ENCODE assay signal across 20 cellular contexts in the genomic region with DNA sequence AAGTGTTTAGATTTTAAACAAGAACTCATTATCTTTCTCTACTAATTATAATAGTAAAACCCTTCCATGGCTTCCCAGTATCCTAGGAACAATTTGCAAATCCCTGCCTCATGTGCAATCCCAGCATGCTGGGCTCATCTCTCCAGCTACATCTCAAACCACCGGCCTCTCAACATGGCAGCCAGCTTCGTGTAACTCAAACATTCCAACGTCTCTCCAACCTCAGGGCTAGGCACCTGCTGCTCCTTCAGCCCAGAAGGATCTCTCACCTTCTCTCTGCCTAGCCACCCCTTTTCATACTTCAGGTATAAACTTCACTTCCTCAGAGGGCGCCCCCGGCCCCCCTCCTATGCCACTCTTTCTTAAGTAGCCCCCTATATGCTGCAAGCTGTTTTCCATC. TPM values are rescaled to one million over a fixed set of nuclear protein-coding genes. Genes with fewer than 3 reads are reported as not detected.
DNase-seq lines count a peak whose midpoint lies in the region; ATAC-seq, FAIRE-seq and TF ChIP-seq lines count a peak whose summit lies in the region.
"Had no signal": no experiment of that assay in that cellular context is flagged by ENCODE, and none has a peak within 500 bp of the region (broad histone marks: within the 10 kb centered on the region; RNA-seq: fewer than 3 reads in every experiment).

No MANE protein-coding gene starts in this region.

- no peaks in the 10 kb centered on the region for H3K9me3 ChIP-seq in GM12878 (replicated peaks; ENCODE audit: control insufficient read depth, insufficient read depth, low read length)
- H3K9me3 ChIP-seq: BE2C had no signal

- peaks cover 19% of the 10 kb centered on the region for H3K4me1 ChIP-seq in GM12878 (ENCODE audit: control insufficient read depth, insufficient read depth, low read length)
- H3K4me1 ChIP-seq: BE2C had no signal

- H3K9me3 Mint-ChIP-seq in activated CD4-positive, alpha-beta T cell treated with anti-CD3 and anti-CD28 coated beads, Interleukin-2, amount 10 ng/mL, durations not matched to agents 24 days and 14 days, result no peaks in the 10 kb centered on the region
- H3K9me3 Mint-ChIP-seq in activated CD4-positive, alpha-beta T cell treated with anti-CD3 and anti-CD28 coated beads, Interleukin-2, amount 10 ng/mL, durations not matched to agents 7 days and 5 days, result no peaks in the 10 kb centered on the region
- no peaks in the 10 kb centered on the region for H3K9me3 Mint-ChIP-seq in naive thymus-derived CD8-positive, alpha-beta T cell
- H3K9me3 Mint-ChIP-seq: CD8-positive, alpha-beta memory T cell; IgD-negative memory B cell had no signal

- intact Hi-C loops in activated CD4-positive, alpha-beta T cell treated with anti-CD3 and anti-CD28 coated beads, Interleukin-2, amount 10 ng/mL, durations not matched to agents 24 days and 14 days (cut with micrococcal nuclease), result no loop called here
- intact Hi-C loops in GM12878 (cut with micrococcal nuclease; ENCODE audit: unreplicated experiment), result no loop called here

- 0 out of 2 replicates have a peak overlapping the region, but pooled peaks have one; percentile 5 for H3K4me2 ChIP-seq in GM12878 (ENCODE audit: control insufficient read depth, insufficient read depth)

- DNase-seq in activated CD4-positive, alpha-beta T cell treated with anti-CD3 and anti-CD28 coated beads, Interleukin-2, amount 10 ng/mL, durations not matched to agents 24 days and 14 days, result peak; percentile 43
- no peak for DNase-seq in activated CD4-positive, alpha-beta T cell treated with anti-CD3 and anti-CD28 coated beads, Interleukin-2, amount 10 ng/mL, durations not matched to agents 7 days and 5 days
- peak; percentile 22 for DNase-seq in H7
- DNase-seq in GM12878 (ENCODE audit: low read depth, low spot score), result no peak
- DNase-seq in naive thymus-derived CD8-positive, alpha-beta T cell, result no peak
- DNase-seq in cortex of kidney (lab: John Stamatoyannopoulos, UW), result no peak
- no peak for DNase-seq in AG20443 (ENCODE audit: low spot score)
- DNase-seq in C1 segment of cervical spinal cord (lab: John Stamatoyannopoulos, UW), result no peak
- DNase-seq: BE2C; CD8-positive, alpha-beta memory T cell; DMS 273 treated with DMSO at 0.1 percent for 48 hours; NCI-H1105 treated with DMSO at 0.1 percent for 48 hours; NCI-H1694 treated with DMSO at 0.1 percent for 48 hours; NCI-H2107; NCI-H2227 treated with DMSO at 0.1 percent for 48 hours had no signal

- no peaks in the 10 kb centered on the region for H3K27me3 Mint-ChIP-seq in activated CD4-positive, alpha-beta T cell treated with anti-CD3 and anti-CD28 coated beads, Interleukin-2, amount 10 ng/mL, durations not matched to agents 24 days and 14 days
- H3K27me3 Mint-ChIP-seq in activated CD4-positive, alpha-beta T cell treated with anti-CD3 and anti-CD28 coated beads, Interleukin-2, amount 10 ng/mL, durations not matched to agents 7 days and 5 days, result no peaks in the 10 kb centered on the region
- no peaks in the 10 kb centered on the region for H3K27me3 Mint-ChIP-seq in naive thymus-derived CD8-positive, alpha-beta T cell
- H3K27me3 Mint-ChIP-seq: CD8-positive, alpha-beta memory T cell; IgD-negative memory B cell had no signal

- H2AFZ ChIP-seq in GM12878 (ENCODE audit: control insufficient read depth, low read depth, low read length), result no peak overlapping the region

- SMC1A ChIA-PET in GM12878 (lab: Charles Lee; ENCODE audit: uncharacterized antibody, unreplicated experiment), result interaction anchor here (26.5 kb wide), 1 partner anchor 64 kb away, joined by 718 read pairs; no protein-coding TSS in a partner anchor

- H3K27me3 ChIP-seq in H7 (ENCODE audit: control insufficient read depth, insufficient read depth, low read length) (no peaks in the 10 kb centered on the region), GM12878 (replicated peaks in 1 of 2; ENCODE audit: control insufficient read depth in 2 of 2, insufficient read depth in 2 of 2, low read length in 1 of 2) (no peaks in the 10 kb centered on the region)
- H3K27me3 ChIP-seq: BE2C had no signal

- no peak for ATAC-seq in GM12878
- no peak for ATAC-seq in naive thymus-derived CD8-positive, alpha-beta T cell
- ATAC-seq: Panc1 had no signal

- H3K36me3 Mint-ChIP-seq in activated CD4-positive, alpha-beta T cell treated with anti-CD3 and anti-CD28 coated beads, Interleukin-2, amount 10 ng/mL, durations not matched to agents 24 days and 14 days (ENCODE audit: low read depth), result peaks cover 34% of the 10 kb centered on the region
- H3K36me3 Mint-ChIP-seq in activated CD4-positive, alpha-beta T cell treated with anti-CD3 and anti-CD28 coated beads, Interleukin-2, amount 10 ng/mL, durations not matched to agents 7 days and 5 days (ENCODE audit: low read depth), result peaks cover 26% of the 10 kb centered on the region
- H3K36me3 Mint-ChIP-seq in naive thymus-derived CD8-positive, alpha-beta T cell, result peaks cover 0 to 53% (median 3%) of the 10 kb centered on the region in 3 donors
- H3K36me3 Mint-ChIP-seq: IgD-negative memory B cell had no signal

- H3K4me3 ChIP-seq in H7 (ENCODE audit: insufficient read depth, low read depth, low read length) (no peak overlapping the region), GM12878 (0 out of 2 replicates have a peak overlapping the region, but pooled peaks have one; percentile 18)

- POLR2A ChIA-PET in activated CD4-positive, alpha-beta T cell treated with anti-CD3 and anti-CD28 coated beads, Interleukin-2, amount 10 ng/mL, durations not matched to agents 7 days and 5 days (lab: Charles Lee), result no interaction called here
- POLR2A ChIA-PET in GM12878 (lab: Charles Lee), result interaction anchor here (0.6 kb wide), 1 partner anchor 135 kb away, joined by 4 read pairs; no protein-coding TSS in a partner anchor
- POLR2A ChIA-PET in naive thymus-derived CD8-positive, alpha-beta T cell (lab: Charles Lee), result no interaction called here

- no peak overlapping the region for H3K27ac Mint-ChIP-seq in activated CD4-positive, alpha-beta T cell treated with anti-CD3 and anti-CD28 coated beads, Interleukin-2, amount 10 ng/mL, durations not matched to agents 24 days and 14 days
- H3K27ac Mint-ChIP-seq in activated CD4-positive, alpha-beta T cell treated with anti-CD3 and anti-CD28 coated beads, Interleukin-2, amount 10 ng/mL, durations not matched to agents 7 days and 5 days, result no peak overlapping the region
- peak overlapping the region in 2 of 10 donors; percentile 4 to 85 for H3K27ac Mint-ChIP-seq in naive thymus-derived CD8-positive, alpha-beta T cell

- RAD21 ChIA-PET in GM12878 (lab: Charles Lee; ENCODE audit: unreplicated experiment), result interaction anchor here (1.5 kb wide), 1 partner anchor 65 kb away, joined by 4 read pairs; no protein-coding TSS in a partner anchor

- no peak for TF ChIP-seq EP300 in GM12878 (IDR thresholded peaks at IDR 0.05; ENCODE audit: borderline replicate concordance in 1 of 2, control insufficient read depth in 1 of 2, low read depth in 2 of 2, low read length in 2 of 2)

- no peak for TF ChIP-seq POLR2A in GM12878 (IDR thresholded peaks at IDR 0.05; ENCODE audit: low read depth, low read length)

- CTCF ChIA-PET in activated CD4-positive, alpha-beta T cell treated with anti-CD3 and anti-CD28 coated beads, Interleukin-2, amount 10 ng/mL, durations not matched to agents 7 days and 5 days (lab: Charles Lee), result no interaction called here
- CTCF ChIA-PET in GM12878 (lab: Yijun Ruan, JAX), result interaction anchor here (1.2 to 1.7 kb wide), 2 partner anchors 8 to 12 kb away, joined by 4 read pairs; a partner anchor contains a TSS

- no TSS peak for BruUV-seq in GM12878 (replicated peaks; lab: Mats Ljungman, UMichigan)

- 98% methylated on average over 5 of the region's 5 CpGs for WGBS in GM12878 (ENCODE audit: insufficient coverage, insufficient replicate concordance, low lambda C conversion rate, missing lambda C conversion rate)

- H3K36me3 ChIP-seq in H7 (replicated peaks; ENCODE audit: control insufficient read depth, insufficient read depth, low read length), result peaks cover 10% of the 10 kb centered on the region
- peaks cover 0 to 19% of the 10 kb centered on the region in 2 experiments; a peak in 2 of 4 replicates for H3K36me3 ChIP-seq in GM12878 (ENCODE audit: control insufficient read depth in 2 of 2, insufficient read depth in 2 of 2, low read length in 1 of 2)

- in situ Hi-C loops in GM12878 (cut with MboI), result no loop called here

- no peak overlapping the region for H3K9ac ChIP-seq in GM12878 (ENCODE audit: control insufficient read depth, insufficient read depth, low read length)

- H4K20me1 ChIP-seq in GM12878 (ENCODE audit: control insufficient read depth, insufficient read depth), result no peaks in the 10 kb centered on the region; the same call in 1 of the 2 replicates

- FAIRE-seq in GM12878 (lab: Jason Lieb, UNC), result no peak
- FAIRE-seq: HTR-8/SVneo had no signal

- H3K4me3 Mint-ChIP-seq in activated CD4-positive, alpha-beta T cell treated with anti-CD3 and anti-CD28 coated beads, Interleukin-2, amount 10 ng/mL, durations not matched to agents 24 days and 14 days, result no peak overlapping the region
- no peak overlapping the region for H3K4me3 Mint-ChIP-seq in activated CD4-positive, alpha-beta T cell treated with anti-CD3 and anti-CD28 coated beads, Interleukin-2, amount 10 ng/mL, durations not matched to agents 7 days and 5 days
- H3K4me3 Mint-ChIP-seq in naive thymus-derived CD8-positive, alpha-beta T cell, result peak overlapping the region in 6 of 10 donors; percentile 20 to 67 (median 40)

- TF ChIP-seq CTCF in GM12878 (IDR thresholded peaks at IDR 0.05 in 2 of 3, conservative IDR thresholded peaks at IDR 0.05 in 1 of 3; ENCODE audit: control insufficient read depth in 2 of 3, extremely low read depth in 1 of 3, insufficient read depth in 1 of 3, low read depth in 3 of 3, low read length in 3 of 3), result no peak

- H3K27ac ChIP-seq in GM12878 (ENCODE audit: control insufficient read depth, insufficient read depth), result no peak overlapping the region
- H3K27ac ChIP-seq: 22Rv1, HL-60 had no signal

- peaks cover 94% of the 10 kb centered on the region for H3K79me2 ChIP-seq in GM12878 (ENCODE audit: control insufficient read depth, insufficient read depth, low read length)

- H3K4me1 Mint-ChIP-seq in activated CD4-positive, alpha-beta T cell treated with anti-CD3 and anti-CD28 coated beads, Interleukin-2, amount 10 ng/mL, durations not matched to agents 24 days and 14 days, result peaks cover 54% of the 10 kb centered on the region
- peaks cover 70% of the 10 kb centered on the region for H3K4me1 Mint-ChIP-seq in activated CD4-positive, alpha-beta T cell treated with anti-CD3 and anti-CD28 coated beads, Interleukin-2, amount 10 ng/mL, durations not matched to agents 7 days and 5 days
- peaks cover 32 to 88% (median 78%) of the 10 kb centered on the region in 4 donors for H3K4me1 Mint-ChIP-seq in naive thymus-derived CD8-positive, alpha-beta T cell

- no peak for TF ChIP-seq RAD21 in GM12878 (IDR thresholded peaks at IDR 0.05; ENCODE audit: insufficient read depth, low read depth, low read length)

RNA-seq across cellular contexts. Expression of a gene that starts 7.2 kb away (rescaled TPM):
- total RNA-seq in activated CD4-positive, alpha-beta T cell treated with anti-CD3 and anti-CD28 coated beads, Interleukin-2, amount 10 ng/mL, durations not matched to agents 24 days and 14 days, result 89.1 and 90.5 TPM in 2 replicates
- total RNA-seq in activated CD4-positive, alpha-beta T cell treated with anti-CD3 and anti-CD28 coated beads, Interleukin-2, amount 10 ng/mL, durations not matched to agents 7 days and 5 days, result 10 to 100 TPM; 63.0 to 72.6 TPM
- 89.7 and 124 TPM in 2 replicates for total RNA-seq in H7 (2014; rRNA removed; shearing (Covaris generic))
- 313 and 332 TPM in 2 replicates for total RNA-seq in GM12878 (2013; cell fraction: nucleolus; rRNA removed)
- total RNA-seq in GM12878 (2014; rRNA removed) (157 and 179 TPM in 2 replicates), GM12878 (2014; rRNA removed; fragmentation: Illumina TruSeq; extraction: Trizol) (80.8 and 82.6 TPM in 2 replicates), GM12878 (2021) (70.2 and 70.8 TPM in 2 replicates)
- 47.8 TPM for polyA plus RNA-seq in GM12878 (2011; ENCODE audit: low read depth)
- polyA plus RNA-seq in GM12878 (2011; rRNA removed) (49.7 and 53.7 TPM in 2 replicates), GM12878 (2014; fragmentation: Illumina TruSeq; extraction: Trizol) (49.3 and 52.8 TPM in 2 replicates), GM12878 (2014; fragmentation: Nextera tagmentation; extraction: Ambion mirVana) (10 to 100 TPM in 1 of 2 experiments, 1 to 10 TPM in 1; 8.8 to 16.1 TPM), GM12878 (2014; rRNA removed) (59.5 and 83.2 TPM in 2 replicates), GM12878 (2016; fragmentation: Nextera tagmentation; extraction: Ambion mirVana) (10 to 100 TPM; 51.1 to 56.2 TPM)
- 34.6 and 39.2 TPM in 2 replicates for polyA plus RNA-seq in GM12878 (2011; cell fraction: cytosol; rRNA removed)
- polyA plus RNA-seq in GM12878 (2011; cell fraction: nucleus; rRNA removed), result 112 and 140 TPM in 2 replicates
- polyA plus RNA-seq in GM12878 (2012), result 51.0 and 51.2 TPM in 2 replicates
- 82.6 and 88.4 TPM in 2 replicates for polyA minus RNA-seq in GM12878 (2011; rRNA and poly(A)+ RNA removed)
- polyA minus RNA-seq in GM12878 (2011; cell fraction: cytosol; rRNA and poly(A)+ RNA removed), result 23.0 and 24.8 TPM in 2 replicates
- 166 and 282 TPM in 2 replicates for polyA minus RNA-seq in GM12878 (2011; cell fraction: nucleus; rRNA and poly(A)+ RNA removed)
- total RNA-seq in naive thymus-derived CD8-positive, alpha-beta T cell, result 10 to 100 TPM; 93.4 to 95.7 TPM
- 10 to 100 TPM; 33.3 to 36.6 (median 36.1) TPM for polyA plus RNA-seq in naive thymus-derived CD8-positive, alpha-beta T cell

RNA-seq across cellular contexts. Expression of a gene that starts 8.6 kb away (rescaled TPM):
- 61.5 and 66.1 TPM in 2 replicates for total RNA-seq in activated CD4-positive, alpha-beta T cell treated with anti-CD3 and anti-CD28 coated beads, Interleukin-2, amount 10 ng/mL, durations not matched to agents 24 days and 14 days
- total RNA-seq in activated CD4-positive, alpha-beta T cell treated with anti-CD3 and anti-CD28 coated beads, Interleukin-2, amount 10 ng/mL, durations not matched to agents 7 days and 5 days, result 10 to 100 TPM; 60.8 to 66.0 TPM
- total RNA-seq in H7 (2014; rRNA removed; shearing (Covaris generic)), result 89.3 and 97.3 TPM in 2 replicates
- total RNA-seq in GM12878 (2013; cell fraction: nucleolus; rRNA removed), result 104 and 106 TPM in 2 replicates
- total RNA-seq in GM12878 (2014; rRNA removed) (177 and 189 TPM in 2 replicates), GM12878 (2014; rRNA removed; fragmentation: Illumina TruSeq; extraction: Trizol) (109 and 113 TPM in 2 replicates), GM12878 (2021) (102 and 108 TPM in 2 replicates)
- 160 TPM for polyA plus RNA-seq in GM12878 (2011; ENCODE audit: low read depth)
- polyA plus RNA-seq in GM12878 (2011; rRNA removed) (247 and 284 TPM in 2 replicates), GM12878 (2014; fragmentation: Illumina TruSeq; extraction: Trizol) (122 and 127 TPM in 2 replicates), GM12878 (2014; fragmentation: Nextera tagmentation; extraction: Ambion mirVana) (10 to 100 TPM; 32.8 to 66.1 TPM), GM12878 (2014; rRNA removed) (132 and 135 TPM in 2 replicates), GM12878 (2016; fragmentation: Nextera tagmentation; extraction: Ambion mirVana) (100 to 1,000 TPM; 248 to 260 TPM)
- 166 and 191 TPM in 2 replicates for polyA plus RNA-seq in GM12878 (2011; cell fraction: cytosol; rRNA removed)
- 213 and 333 TPM in 2 replicates for polyA plus RNA-seq in GM12878 (2011; cell fraction: nucleus; rRNA removed)
- polyA plus RNA-seq in GM12878 (2012), result 148 and 150 TPM in 2 replicates
- 128 and 131 TPM in 2 replicates for polyA minus RNA-seq in GM12878 (2011; rRNA and poly(A)+ RNA removed)
- 38.4 and 44.5 TPM in 2 replicates for polyA minus RNA-seq in GM12878 (2011; cell fraction: cytosol; rRNA and poly(A)+ RNA removed)
- polyA minus RNA-seq in GM12878 (2011; cell fraction: nucleus; rRNA and poly(A)+ RNA removed), result 87.0 and 88.1 TPM in 2 replicates
- total RNA-seq in naive thymus-derived CD8-positive, alpha-beta T cell, result 100 to 1,000 TPM; 176 to 184 TPM
- 100 to 1,000 TPM; 287 to 373 (median 324) TPM for polyA plus RNA-seq in naive thymus-derived CD8-positive, alpha-beta T cell

RNA-seq across cellular contexts. Expression of a gene that starts 38.7 kb away (rescaled TPM):
- total RNA-seq in activated CD4-positive, alpha-beta T cell treated with anti-CD3 and anti-CD28 coated beads, Interleukin-2, amount 10 ng/mL, durations not matched to agents 24 days and 14 days, result 5.9 and 6.6 TPM in 2 replicates
- 1 to 10 TPM; 5.6 to 6.8 TPM for total RNA-seq in activated CD4-positive, alpha-beta T cell treated with anti-CD3 and anti-CD28 coated beads, Interleukin-2, amount 10 ng/mL, durations not matched to agents 7 days and 5 days
- total RNA-seq in H7 (2014; rRNA removed; shearing (Covaris generic)), result 4.4 and 5.7 TPM in 2 replicates
- total RNA-seq in GM12878 (2013; cell fraction: nucleolus; rRNA removed), result 11.8 and 14.2 TPM in 2 replicates
- total RNA-seq in GM12878 (2014; rRNA removed), result 7.3 and 7.6 TPM in 2 replicates
- 4.1 and 5.1 TPM in 2 replicates for total RNA-seq in GM12878 (2014; rRNA removed; fragmentation: Illumina TruSeq; extraction: Trizol)
- total RNA-seq in GM12878 (2021), result 6.2 and 7.9 TPM in 2 replicates
- 3.9 TPM for polyA plus RNA-seq in GM12878 (2011; ENCODE audit: low read depth)
- polyA plus RNA-seq in GM12878 (2011; rRNA removed), result 0.68 and 1.1 TPM in 2 replicates
- 2.2 and 2.3 TPM in 2 replicates for polyA plus RNA-seq in GM12878 (2011; cell fraction: cytosol; rRNA removed)
- polyA plus RNA-seq in GM12878 (2011; cell fraction: nucleus; rRNA removed), result 4.7 and 7.7 TPM in 2 replicates
- 4.9 and 6.6 TPM in 2 replicates for polyA plus RNA-seq in GM12878 (2012)
- 3.3 and 3.5 TPM in 2 replicates for polyA plus RNA-seq in GM12878 (2014; fragmentation: Illumina TruSeq; extraction: Trizol)
- 1 to 10 TPM; 3.2 to 3.3 TPM for polyA plus RNA-seq in GM12878 (2014; fragmentation: Nextera tagmentation; extraction: Ambion mirVana)
- polyA plus RNA-seq in GM12878 (2014; rRNA removed), result 3.2 and 4.8 TPM in 2 replicates
- polyA plus RNA-seq in GM12878 (2016; fragmentation: Nextera tagmentation; extraction: Ambion mirVana), result 1 to 10 TPM; 8.4 to 9.4 TPM
- polyA minus RNA-seq in GM12878 (2011; rRNA and poly(A)+ RNA removed), result 3.4 and 7.1 TPM in 2 replicates
- polyA minus RNA-seq in GM12878 (2011; cell fraction: cytosol; rRNA and poly(A)+ RNA removed), result 2.1 and 3.6 TPM in 2 replicates
- 7.4 and 9.4 TPM in 2 replicates for polyA minus RNA-seq in GM12878 (2011; cell fraction: nucleus; rRNA and poly(A)+ RNA removed)
- 1 to 10 TPM; 4.6 to 5.6 TPM for total RNA-seq in naive thymus-derived CD8-positive, alpha-beta T cell
- polyA plus RNA-seq in naive thymus-derived CD8-positive, alpha-beta T cell, result 1 to 10 TPM; 1.2 to 1.8 (median 1.4) TPM

RNA-seq across cellular contexts. Expression of a gene that starts 44.1 kb away (rescaled TPM):
- 0.47 TPM in 1 of 2 replicates, not detected in the other for total RNA-seq in activated CD4-positive, alpha-beta T cell treated with anti-CD3 and anti-CD28 coated beads, Interleukin-2, amount 10 ng/mL, durations not matched to agents 24 days and 14 days
- 1 to 10 TPM; 1.2 to 1.7 TPM for total RNA-seq in activated CD4-positive, alpha-beta T cell treated with anti-CD3 and anti-CD28 coated beads, Interleukin-2, amount 10 ng/mL, durations not matched to agents 7 days and 5 days
- 0.24 and 0.85 TPM in 2 replicates for total RNA-seq in H7 (2014; rRNA removed; shearing (Covaris generic))
- total RNA-seq in GM12878 (2013; cell fraction: nucleolus; rRNA removed), result 0.27 TPM in 1 of 2 replicates, not detected in the other
- total RNA-seq in GM12878 (2014; rRNA removed) (0.05 and 0.11 TPM in 2 replicates), GM12878 (2014; rRNA removed; fragmentation: Illumina TruSeq; extraction: Trizol) (not detected in 2 replicates), GM12878 (2021) (0.44 TPM in 1 of 2 replicates, not detected in the other)
- 0.22 TPM for polyA plus RNA-seq in GM12878 (2011; ENCODE audit: low read depth)
- polyA plus RNA-seq in GM12878 (2011; rRNA removed) (0.23 and 0.29 TPM in 2 replicates), GM12878 (2014; fragmentation: Illumina TruSeq; extraction: Trizol) (not detected in 2 replicates), GM12878 (2014; fragmentation: Nextera tagmentation; extraction: Ambion mirVana) (not detected), GM12878 (2014; rRNA removed) (0.08 TPM in 1 of 2 replicates, not detected in the other), GM12878 (2016; fragmentation: Nextera tagmentation; extraction: Ambion mirVana) (under 1 TPM; 0.15 to 0.19 TPM)
- polyA plus RNA-seq in GM12878 (2011; cell fraction: cytosol; rRNA removed), result 0.19 and 0.35 TPM in 2 replicates
- polyA plus RNA-seq in GM12878 (2011; cell fraction: nucleus; rRNA removed), result 0.59 and 0.67 TPM in 2 replicates
- 0.12 and 0.53 TPM in 2 replicates for polyA plus RNA-seq in GM12878 (2012)
- polyA minus RNA-seq in GM12878 (2011; rRNA and poly(A)+ RNA removed), result 0.41 and 0.51 TPM in 2 replicates
- polyA minus RNA-seq in GM12878 (2011; cell fraction: cytosol; rRNA and poly(A)+ RNA removed), result not detected in 2 replicates
- 0.12 and 0.48 TPM in 2 replicates for polyA minus RNA-seq in GM12878 (2011; cell fraction: nucleus; rRNA and poly(A)+ RNA removed)
- total RNA-seq in naive thymus-derived CD8-positive, alpha-beta T cell, result under 1 TPM; 0.26 to 0.77 TPM
- polyA plus RNA-seq in naive thymus-derived CD8-positive, alpha-beta T cell, result under 1 TPM in 2 of 3 donors, not detected in 1; 0.06 to 0.21 TPM
- total RNA-seq: CD8-positive, alpha-beta memory T cell had no signal

Comparison
In these comparisons a context has a peak if more than half of its experiments do, and no peak if none do; other contexts are left out.
1. DNase-seq: peak in activated CD4-positive, alpha-beta T cell treated with anti-CD3 and anti-CD28 coated beads, Interleukin-2, amount 10 ng/mL, durations not matched to agents 24 days and 14 days (single experiment) and H7 (single experiment); none in activated CD4-positive, alpha-beta T cell treated with anti-CD3 and anti-CD28 coated beads, Interleukin-2, amount 10 ng/mL, durations not matched to agents 7 days and 5 days (single experiment), GM12878 (single experiment), naive thymus-derived CD8-positive, alpha-beta T cell (0 of 10), cortex of kidney (single experiment), AG20443 (single experiment) and C1 segment of cervical spinal cord (0 of 14).
2. H3K4me3 Mint-ChIP-seq: peak in naive thymus-derived CD8-positive, alpha-beta T cell (6 of 10); none in activated CD4-positive, alpha-beta T cell treated with anti-CD3 and anti-CD28 coated beads, Interleukin-2, amount 10 ng/mL, durations not matched to agents 24 days and 14 days (single experiment) and activated CD4-positive, alpha-beta T cell treated with anti-CD3 and anti-CD28 coated beads, Interleukin-2, amount 10 ng/mL, durations not matched to agents 7 days and 5 days (single experiment).